In the genomic region with DNA sequence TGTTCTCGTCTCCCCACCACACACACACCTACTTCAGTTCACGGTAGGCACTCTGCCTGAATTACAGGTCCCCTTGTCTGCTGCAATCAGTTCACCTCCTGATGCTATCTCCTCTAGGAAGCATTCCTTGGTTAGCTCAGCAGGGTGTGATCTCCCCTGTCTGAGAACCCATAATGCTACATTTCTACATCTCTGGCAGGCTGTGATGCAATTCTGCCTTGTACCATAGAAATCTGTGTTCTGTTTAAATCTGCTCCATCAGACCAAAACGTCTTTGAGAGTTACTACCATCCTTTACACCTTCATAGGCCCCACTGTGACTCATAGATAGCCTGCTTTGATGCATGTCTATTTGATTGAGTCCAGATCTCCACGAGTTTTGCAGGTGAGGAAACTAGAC, we compare ENCODE assay signal across 1 cellular context.
TF ChIP-seq lines count a peak whose summit lies in the region.

No MANE protein-coding gene starts in this region.

TF ChIP-seq in SK-N-SH, 30 proteins besides CTCF, POLR2A, EP300 and RAD21:
- TF ChIP-seq, protein P1, sequence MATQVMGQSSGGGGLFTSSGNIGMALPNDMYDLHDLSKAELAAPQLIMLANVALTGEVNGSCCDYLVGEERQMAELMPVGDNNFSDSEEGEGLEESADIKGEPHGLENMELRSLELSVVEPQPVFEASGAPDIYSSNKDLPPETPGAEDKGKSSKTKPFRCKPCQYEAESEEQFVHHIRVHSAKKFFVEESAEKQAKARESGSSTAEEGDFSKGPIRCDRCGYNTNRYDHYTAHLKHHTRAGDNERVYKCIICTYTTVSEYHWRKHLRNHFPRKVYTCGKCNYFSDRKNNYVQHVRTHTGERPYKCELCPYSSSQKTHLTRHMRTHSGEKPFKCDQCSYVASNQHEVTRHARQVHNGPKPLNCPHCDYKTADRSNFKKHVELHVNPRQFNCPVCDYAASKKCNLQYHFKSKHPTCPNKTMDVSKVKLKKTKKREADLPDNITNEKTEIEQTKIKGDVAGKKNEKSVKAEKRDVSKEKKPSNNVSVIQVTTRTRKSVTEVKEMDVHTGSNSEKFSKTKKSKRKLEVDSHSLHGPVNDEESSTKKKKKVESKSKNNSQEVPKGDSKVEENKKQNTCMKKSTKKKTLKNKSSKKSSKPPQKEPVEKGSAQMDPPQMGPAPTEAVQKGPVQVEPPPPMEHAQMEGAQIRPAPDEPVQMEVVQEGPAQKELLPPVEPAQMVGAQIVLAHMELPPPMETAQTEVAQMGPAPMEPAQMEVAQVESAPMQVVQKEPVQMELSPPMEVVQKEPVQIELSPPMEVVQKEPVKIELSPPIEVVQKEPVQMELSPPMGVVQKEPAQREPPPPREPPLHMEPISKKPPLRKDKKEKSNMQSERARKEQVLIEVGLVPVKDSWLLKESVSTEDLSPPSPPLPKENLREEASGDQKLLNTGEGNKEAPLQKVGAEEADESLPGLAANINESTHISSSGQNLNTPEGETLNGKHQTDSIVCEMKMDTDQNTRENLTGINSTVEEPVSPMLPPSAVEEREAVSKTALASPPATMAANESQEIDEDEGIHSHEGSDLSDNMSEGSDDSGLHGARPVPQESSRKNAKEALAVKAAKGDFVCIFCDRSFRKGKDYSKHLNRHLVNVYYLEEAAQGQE (IDR thresholded peaks at IDR 0.05; ENCODE audit: low read depth, low read length), result no peak
- TF ChIP-seq TEAD4 (IDR thresholded peaks at IDR 0.05; ENCODE audit: borderline replicate concordance, insufficient read depth) (no peak), ELF1 (IDR thresholded peaks at IDR 0.05) (no peak), JUND (IDR thresholded peaks at IDR 0.05) (no peak), MXI1 (IDR thresholded peaks at IDR 0.05; ENCODE audit: low read depth, low read length) (no peak), EZH2phosphoT487 (IDR thresholded peaks at IDR 0.05; ENCODE audit: borderline replicate concordance, low read depth) (no peak), GABPA (IDR thresholded peaks at IDR 0.05; ENCODE audit: low read depth) (no peak), TCF12 (IDR thresholded peaks at IDR 0.05) (no peak), SMC3 (IDR thresholded peaks at IDR 0.05; ENCODE audit: low read depth, low read length) (no peak), GATA2 (CRISPR knock-in tag; IDR thresholded peaks at IDR 0.05) (no peak), SIN3A (IDR thresholded peaks at IDR 0.05; ENCODE audit: borderline replicate concordance, low read depth, low read length) (no peak), USF1 (IDR thresholded peaks at IDR 0.05; ENCODE audit: borderline replicate concordance, low read depth) (no peak), TAF1 (IDR thresholded peaks at IDR 0.05; ENCODE audit: borderline replicate concordance, low read depth, low read length) (no peak), CHD2 (IDR thresholded peaks at IDR 0.05; ENCODE audit: low read length, partially characterized antibody) (no peak), NFIC (IDR thresholded peaks at IDR 0.05; ENCODE audit: borderline replicate concordance) (no peak)
- TF ChIP-seq, protein P2, sequence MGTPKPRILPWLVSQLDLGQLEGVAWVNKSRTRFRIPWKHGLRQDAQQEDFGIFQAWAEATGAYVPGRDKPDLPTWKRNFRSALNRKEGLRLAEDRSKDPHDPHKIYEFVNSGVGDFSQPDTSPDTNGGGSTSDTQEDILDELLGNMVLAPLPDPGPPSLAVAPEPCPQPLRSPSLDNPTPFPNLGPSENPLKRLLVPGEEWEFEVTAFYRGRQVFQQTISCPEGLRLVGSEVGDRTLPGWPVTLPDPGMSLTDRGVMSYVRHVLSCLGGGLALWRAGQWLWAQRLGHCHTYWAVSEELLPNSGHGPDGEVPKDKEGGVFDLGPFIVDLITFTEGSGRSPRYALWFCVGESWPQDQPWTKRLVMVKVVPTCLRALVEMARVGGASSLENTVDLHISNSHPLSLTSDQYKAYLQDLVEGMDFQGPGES (IDR thresholded peaks at IDR 0.05; ENCODE audit: low read depth, low read length), result no peak
